In the genomic region with DNA sequence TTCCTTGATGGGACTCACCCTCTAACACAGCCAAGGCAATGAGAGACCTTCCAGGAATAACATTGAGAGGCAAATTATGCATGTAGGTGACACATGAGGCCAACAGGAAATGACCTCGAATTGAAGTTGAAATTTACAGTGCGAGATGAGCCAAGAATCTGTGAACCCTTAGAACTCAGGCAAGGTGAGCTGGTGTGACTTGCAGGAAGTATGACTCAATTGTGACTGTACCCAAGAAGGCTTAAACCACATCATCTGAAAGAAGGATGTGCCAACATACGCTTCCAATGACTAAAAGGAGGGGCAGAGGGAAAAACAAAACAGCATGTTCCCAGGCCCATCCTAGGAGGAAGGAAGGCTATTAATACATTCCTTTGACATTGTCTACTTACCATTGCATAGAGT, we compare ENCODE assay signal across 8 cellular contexts. TPM values are rescaled to one million over a fixed set of nuclear protein-coding genes. Genes with fewer than 3 reads are reported as not detected.
DNase-seq lines count a peak whose midpoint lies in the region; ATAC-seq, FAIRE-seq and TF ChIP-seq lines count a peak whose summit lies in the region.

No MANE protein-coding gene starts in this region.

- H2BK5ac ChIP-seq in neuronal stem cell (ENCODE audit: low read length): no peak overlapping the region

- no peaks in the 10 kb centered on the region for H4K20me1 ChIP-seq in Karpas-422 (ENCODE audit: insufficient read depth, low read depth, low read length)

- H3K4ac ChIP-seq in neuronal stem cell (ENCODE audit: low read length): no peak overlapping the region

- H2AFZ ChIP-seq in neuronal stem cell (ENCODE audit: low read length) (no peak overlapping the region), Karpas-422 (ENCODE audit: low read length) (no peak overlapping the region)

- no peak for TF ChIP-seq EP300 in suprapubic skin (IDR thresholded peaks at IDR 0.05)

- H2AK5ac ChIP-seq in neuronal stem cell (ENCODE audit: low read depth, low read length): no peak overlapping the region

- no peaks in the 10 kb centered on the region for H3K79me1 ChIP-seq in neuronal stem cell (ENCODE audit: low read depth, low read length)

- WGBS in pancreas, 2 donors: 46 to 48% methylated on average over 3 of the region's 3 CpGs
- no CpG with 5 or more reads among the region's 3 CpGs for WGBS in neuronal stem cell (ENCODE audit: extremely low coverage in 2 of 2, insufficient read length in 2 of 2, insufficient replicate concordance in 1 of 2), 2 donors
- 43% methylated on average over 3 of the region's 3 CpGs for WGBS in suprapubic skin

- no peaks in the 10 kb centered on the region for H3K79me2 ChIP-seq in Karpas-422 (ENCODE audit: low read length)

- no peak overlapping the region for H3K27ac ChIP-seq in A673 (ENCODE audit: low read depth, low read length, poor library complexity, severe bottlenecking)
- H3K27ac ChIP-seq in duodenal mucosa (ENCODE audit: low read depth, low read length): peak overlapping the region; percentile 44
- H3K27ac ChIP-seq in pancreas: peak overlapping the region; percentile 5 to 86 (median 62)
- no peak overlapping the region for H3K27ac ChIP-seq in neuronal stem cell (replicated peaks; ENCODE audit: low read length)
- H3K27ac ChIP-seq in Karpas-422 (ENCODE audit: low read length): no peak overlapping the region
- no peak overlapping the region for H3K27ac ChIP-seq in suprapubic skin

- H3K27me3 ChIP-seq in A673 (replicated peaks; ENCODE audit: insufficient read depth, low read depth, low read length, poor library complexity) (no peaks in the 10 kb centered on the region), duodenal mucosa (ENCODE audit: control insufficient read depth in 1 of 2, insufficient read depth in 2 of 2, low read length in 2 of 2) (no peaks in the 10 kb centered on the region), pancreas (no peaks in the 10 kb centered on the region), neuronal stem cell (ENCODE audit: control insufficient read depth in 3 of 3, insufficient read depth in 3 of 3, low read depth in 1 of 3, low read length in 3 of 3) (no peaks in the 10 kb centered on the region), Karpas-422 (ENCODE audit: low read length) (no peaks in the 10 kb centered on the region), suprapubic skin (no peaks in the 10 kb centered on the region)

- no peak overlapping the region for H2BK120ac ChIP-seq in neuronal stem cell (ENCODE audit: low read depth, low read length)

- intact Hi-C loops in A673 (cut with micrococcal nuclease; ENCODE audit: unreplicated experiment): no loop called here
- intact Hi-C loops in pancreas (cut with DNase I): no loop called here

- H3K9me3 ChIP-seq in A673 (ENCODE audit: low read depth, low read length, poor library complexity, severe bottlenecking) (no peaks in the 10 kb centered on the region), duodenal mucosa (ENCODE audit: control insufficient read depth in 1 of 2, low read length in 2 of 2) (no peaks in the 10 kb centered on the region), pancreas (no peaks in the 10 kb centered on the region), neuronal stem cell (replicated peaks in 1 of 2; ENCODE audit: control insufficient read depth in 2 of 2, insufficient read depth in 1 of 2, low read depth in 1 of 2, low read length in 2 of 2) (no peaks in the 10 kb centered on the region), Karpas-422 (ENCODE audit: low read length) (no peaks in the 10 kb centered on the region), suprapubic skin (no peaks in the 10 kb centered on the region)

- peak; percentile 50 for ATAC-seq in HG03108 (IDR thresholded peaks at IDR 0.05; ENCODE audit: unreplicated experiment)
- peak; percentile 89 to 91 (median 90) for ATAC-seq in pancreas

- no peak overlapping the region for H4K8ac ChIP-seq in neuronal stem cell (ENCODE audit: low read depth, low read length)

- H3K4me1 ChIP-seq in A673 (ENCODE audit: insufficient read depth, low read length, poor library complexity, severe bottlenecking) (peaks cover 30% of the 10 kb centered on the region), duodenal mucosa (ENCODE audit: control insufficient read depth in 1 of 2, insufficient read depth in 2 of 2, low read length in 2 of 2) (peaks cover 31 to 32% of the 10 kb centered on the region in 2 donors), pancreas (peaks cover 4 to 30% (median 14%) of the 10 kb centered on the region in 3 donors), neuronal stem cell (ENCODE audit: control insufficient read depth in 2 of 2, insufficient read depth in 1 of 2, low read depth in 1 of 2, low read length in 2 of 2) (no peaks in the 10 kb centered on the region), Karpas-422 (ENCODE audit: low read length) (no peaks in the 10 kb centered on the region), suprapubic skin (peaks cover 7% of the 10 kb centered on the region)

- H3K4me3 ChIP-seq in A673 (ENCODE audit: low read depth, low read length, poor library complexity, severe bottlenecking) (no peak overlapping the region), duodenal mucosa (ENCODE audit: low read depth in 1 of 2, low read length in 2 of 2) (no peak overlapping the region), pancreas (no peak overlapping the region), neuronal stem cell (ENCODE audit: low read length in 2 of 2) (no peak overlapping the region), Karpas-422 (ENCODE audit: low read length) (no peak overlapping the region), suprapubic skin (no peak overlapping the region)

- H3K4me2 ChIP-seq in neuronal stem cell (ENCODE audit: insufficient read depth, low read length, poor library complexity, severe bottlenecking) (no peak overlapping the region), Karpas-422 (ENCODE audit: low read depth, low read length, poor library complexity, severe bottlenecking) (no peak overlapping the region)

- no peak overlapping the region for H4K91ac ChIP-seq in neuronal stem cell (ENCODE audit: low read depth, low read length, poor library complexity)

- no peak overlapping the region for H3K23ac ChIP-seq in neuronal stem cell (ENCODE audit: low read depth, low read length, poor library complexity)

- CTCF ChIA-PET in A673 (lab: Charles Lee): no interaction called here

- no peaks in the 10 kb centered on the region for H3K9me2 ChIP-seq in Karpas-422 (replicated peaks; ENCODE audit: insufficient read depth, low read length)

- H3K14ac ChIP-seq in neuronal stem cell (ENCODE audit: low read length): no peak overlapping the region

- peak; percentile 29 for FAIRE-seq in pancreas (lab: Jason Lieb, UNC)

- TF ChIP-seq POLR2A in suprapubic skin (IDR thresholded peaks at IDR 0.05): no peak

- no peak overlapping the region for H3K9ac ChIP-seq in duodenal mucosa (ENCODE audit: low read depth in 1 of 2, low read length in 2 of 2)
- no peak overlapping the region for H3K9ac ChIP-seq in neuronal stem cell (ENCODE audit: low read depth, low read length, poor library complexity)
- H3K9ac ChIP-seq in Karpas-422 (ENCODE audit: low read length): no peak overlapping the region

- TF ChIP-seq CTCF in A673 (conservative IDR thresholded peaks at IDR 0.05; ENCODE audit: low read depth, low read length) (no peak), pancreas (IDR thresholded peaks at IDR 0.05) (no peak), suprapubic skin (IDR thresholded peaks at IDR 0.05) (no peak)

- H2BK12ac ChIP-seq in neuronal stem cell (ENCODE audit: low read length): no peak overlapping the region

- H2BK15ac ChIP-seq in neuronal stem cell (ENCODE audit: low read length): no peak overlapping the region

- H3K18ac ChIP-seq in neuronal stem cell (ENCODE audit: low read length): no peak overlapping the region

- DNase-seq in A673 (ENCODE audit: low spot score): peak; percentile 70
- DNase-seq in T-helper 22 cell (ENCODE audit: low read depth): peak; percentile 64
- peak in 3 of 6 donors; percentile 52 to 79 (median 63) for DNase-seq in pancreas
- DNase-seq in neuronal stem cell (ENCODE audit: low spot score): no peak
- no peak for DNase-seq in Karpas-422
- no peak for DNase-seq in suprapubic skin (ENCODE audit: low spot score in 2 of 2)

- H3K36me3 ChIP-seq in A673 (ENCODE audit: insufficient read depth, low read length, poor library complexity, severe bottlenecking) (no peaks in the 10 kb centered on the region), duodenal mucosa (ENCODE audit: control insufficient read depth in 1 of 2, insufficient read depth in 2 of 2, low read length in 2 of 2) (no peaks in the 10 kb centered on the region), pancreas (no peaks in the 10 kb centered on the region), neuronal stem cell (replicated peaks in 1 of 2; ENCODE audit: control insufficient read depth in 2 of 2, insufficient read depth in 2 of 2, low read length in 2 of 2) (no peaks in the 10 kb centered on the region), Karpas-422 (ENCODE audit: insufficient read depth, low read length) (no peaks in the 10 kb centered on the region), suprapubic skin (no peaks in the 10 kb centered on the region)

- POLR2A ChIA-PET in A673 (lab: Charles Lee; ENCODE audit: low non-redundant PET): no interaction called here

- BruUV-seq in A673 (replicated peaks; lab: Mats Ljungman, UMichigan): no TSS peak

RNA-seq across cellular contexts. Expression of gene PITPNC1, which starts 44.8 kb away (rescaled TPM):
- total RNA-seq in A673 (2021) (34.2 and 35.5 TPM in 2 replicates), pancreas (10 to 100 TPM; 21.6 to 28.8 (median 25.3) TPM), suprapubic skin (1 to 10 TPM; 1.6 to 6.0 (median 3.2) TPM)
- 10 to 100 TPM in 1 of 2 donors, 1 to 10 TPM in 1; 9.5 to 16.7 TPM for polyA plus RNA-seq in pancreas
- 16.3 TPM for polyA plus RNA-seq in neuronal stem cell (2013, experiment 1 of 2)
- polyA plus RNA-seq in neuronal stem cell (2013, experiment 2 of 2): 16.7 TPM
- 2.7 and 3.8 TPM in 2 replicates for total RNA-seq in Karpas-422 (2014; rRNA removed; shearing (Covaris generic); ENCODE audit: low replicate concordance)

RNA-seq across cellular contexts. Expression of gene PSMD12, which starts 55.5 kb away (rescaled TPM):
- total RNA-seq in A673 (2021): 165 and 192 TPM in 2 replicates
- total RNA-seq in pancreas: 10 to 100 TPM; 18.2 to 27.6 (median 23.8) TPM
- 10 to 100 TPM; 10.5 to 17.7 TPM for polyA plus RNA-seq in pancreas
- 33.7 TPM for polyA plus RNA-seq in neuronal stem cell (2013, experiment 1 of 2)
- 34.6 TPM for polyA plus RNA-seq in neuronal stem cell (2013, experiment 2 of 2)
- 18.7 TPM in 2 replicates for total RNA-seq in Karpas-422 (2014; rRNA removed; shearing (Covaris generic); ENCODE audit: low replicate concordance)
- total RNA-seq in suprapubic skin: 10 to 100 TPM; 25.0 to 31.4 (median 27.8) TPM

Comparison
In these comparisons a context has a peak if more than half of its experiments do, and no peak if none do; other contexts are left out.
1. DNase-seq: peak in A673 (single experiment) and T-helper 22 cell (single experiment); none in neuronal stem cell (single experiment), Karpas-422 (single experiment) and suprapubic skin (0 of 2).
2. H3K27ac ChIP-seq: peak in duodenal mucosa (single experiment) and pancreas (4 of 4); none in A673 (single experiment), neuronal stem cell (single experiment), Karpas-422 (single experiment) and suprapubic skin (single experiment).